8 cellular contexts compared by ENCODE assay signal in the genomic region with DNA sequence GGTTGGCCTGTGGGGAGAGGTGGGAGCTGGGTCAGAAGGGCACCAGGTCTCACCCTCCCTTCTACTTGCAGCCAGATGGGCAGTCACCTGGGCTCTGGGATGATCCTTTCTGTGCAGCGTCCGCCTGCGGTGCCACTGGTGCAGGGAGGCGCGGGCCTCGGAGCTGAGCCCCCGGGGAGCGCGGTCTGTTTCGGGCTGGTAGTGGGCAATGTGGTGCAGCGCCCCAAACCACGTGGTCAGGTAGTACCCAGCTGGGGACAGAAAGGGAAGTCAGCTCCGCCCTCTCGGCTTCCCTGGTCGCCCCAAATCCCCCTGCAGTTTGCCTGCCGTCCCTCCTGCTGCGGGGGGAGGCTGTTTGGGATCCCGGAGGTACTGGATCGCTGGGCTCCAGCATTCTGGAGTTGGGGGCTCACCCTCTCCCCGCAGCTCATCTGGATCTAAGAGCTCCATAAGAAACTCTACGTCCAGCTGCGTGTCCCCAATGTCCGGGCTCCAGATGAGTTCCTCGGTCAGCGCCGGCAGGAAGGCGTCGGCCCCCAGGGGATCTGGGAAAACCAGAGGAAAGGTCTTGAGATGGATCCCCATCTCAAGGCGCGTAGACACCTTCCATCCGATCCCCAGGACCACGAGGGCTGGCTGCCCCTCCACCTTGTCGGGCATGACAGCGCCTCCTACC. TPM values are rescaled to one million over a fixed set of nuclear protein-coding genes. Genes with fewer than 3 reads are reported as not detected.
A peak's percentile ranks its signal among the peaks of the same experiment; 100 is the strongest.
DNase-seq lines count a peak whose midpoint lies in the region; ATAC-seq and TF ChIP-seq lines count a peak whose summit lies in the region.

No MANE protein-coding gene starts in this region.

- peaks cover 35% of the 10 kb centered on the region for H3K4me1 Mint-ChIP-seq in activated T-helper 2 cell treated with anti-CD3 and anti-CD28 coated beads, Interferon-gamma antibody, Interleukin-2, Interleukin-4, amounts not matched to agents 10 μg/mL and 5 μg/mL and 100 μg/mL, durations not matched to agents 14 hours and 24 hours and 36 hours (ENCODE audit: low read depth)

- H3K4me3 Mint-ChIP-seq in activated T-helper 2 cell treated with anti-CD3 and anti-CD28 coated beads, Interferon-gamma antibody, Interleukin-2, Interleukin-4, amounts not matched to agents 10 μg/mL and 5 μg/mL and 100 μg/mL, durations not matched to agents 14 hours and 24 hours and 36 hours (ENCODE audit: low read depth), result peak overlapping the region; percentile 83

- no peaks in the 10 kb centered on the region for H3K27me3 Mint-ChIP-seq in activated T-helper 2 cell treated with anti-CD3 and anti-CD28 coated beads, Interferon-gamma antibody, Interleukin-2, Interleukin-4, amounts not matched to agents 10 μg/mL and 5 μg/mL and 100 μg/mL, durations not matched to agents 14 hours and 24 hours and 36 hours (ENCODE audit: low read depth)

- H3K36me3 Mint-ChIP-seq in activated T-helper 2 cell treated with anti-CD3 and anti-CD28 coated beads, Interferon-gamma antibody, Interleukin-2, Interleukin-4, amounts not matched to agents 10 μg/mL and 5 μg/mL and 100 μg/mL, durations not matched to agents 14 hours and 24 hours and 36 hours (ENCODE audit: low read depth), result peaks cover 55% of the 10 kb centered on the region

- intact Hi-C loops in activated T-helper 2 cell treated with anti-CD3 and anti-CD28 coated beads, Interferon-gamma antibody, Interleukin-2, Interleukin-4, amounts not matched to agents 10 μg/mL and 5 μg/mL and 100 μg/mL, durations not matched to agents 14 hours and 24 hours and 36 hours (cut with micrococcal nuclease), result loop anchor here (2.0 kb wide), 1 partner anchor 16 kb away; no protein-coding TSS in a partner anchor

- peak; percentile 51 to 56 for DNase-seq in NCI-H526 (lab: John Stamatoyannopoulos, UW)
- DNase-seq in NCI-H526 treated with DMSO at 0.1 percent for 48 hours (lab: John Stamatoyannopoulos, UW), result no peak
- no peak for DNase-seq in activated T-helper 2 cell treated with anti-CD3 and anti-CD28 coated beads, Interferon-gamma antibody, Interleukin-2, Interleukin-4, amounts not matched to agents 10 μg/mL and 5 μg/mL and 100 μg/mL, durations not matched to agents 14 hours and 24 hours and 36 hours (ENCODE audit: low spot score)
- DNase-seq in stimulated activated CD4-positive, alpha-beta T cell treated with anti-CD3 and anti-CD28 coated beads, Interleukin-4, amount 100 ng/mL, for 24 hours, result peak; percentile 27
- no peak for DNase-seq in SKM-1 treated with dmso at 0.1 percent for 144 hours (lab: John Stamatoyannopoulos, UW; ENCODE audit: unreplicated experiment)
- no peak for DNase-seq in omental fat pad (ENCODE audit: low spot score)
- no peak for DNase-seq in COR-L47 (lab: John Stamatoyannopoulos, UW)

- no peak for TF ChIP-seq CTCF in omental fat pad (IDR thresholded peaks at IDR 0.05)

- peak overlapping the region; percentile 82 for H3K27ac Mint-ChIP-seq in activated T-helper 2 cell treated with anti-CD3 and anti-CD28 coated beads, Interferon-gamma antibody, Interleukin-2, Interleukin-4, amounts not matched to agents 10 μg/mL and 5 μg/mL and 100 μg/mL, durations not matched to agents 14 hours and 24 hours and 36 hours

- ATAC-seq in omental fat pad (ENCODE audit: low FRiP score), result no peak

- H3K9me3 Mint-ChIP-seq in activated T-helper 2 cell treated with anti-CD3 and anti-CD28 coated beads, Interferon-gamma antibody, Interleukin-2, Interleukin-4, amounts not matched to agents 10 μg/mL and 5 μg/mL and 100 μg/mL, durations not matched to agents 14 hours and 24 hours and 36 hours, result no peaks in the 10 kb centered on the region

- H3K4me3 ChIP-seq in iPS-11a (ENCODE audit: low read depth, low read length), result peak overlapping the region; percentile 37

RNA-seq across cellular contexts. Expression of a gene that starts 8.8 kb away (rescaled TPM):
- 70.2 and 73.4 TPM in 2 replicates for total RNA-seq in activated T-helper 2 cell treated with anti-CD3 and anti-CD28 coated beads, Interferon-gamma antibody, Interleukin-2, Interleukin-4, amounts not matched to agents 10 μg/mL and 5 μg/mL and 100 μg/mL, durations not matched to agents 14 hours and 24 hours and 36 hours
- total RNA-seq in omental fat pad, result 10 to 100 TPM in 1 of 4 donors, 1 to 10 TPM in 3; 5.3 to 10.4 (median 7.1) TPM

RNA-seq across cellular contexts. Expression of a gene that starts 19.5 kb away (rescaled TPM):
- 700 and 708 TPM in 2 replicates for total RNA-seq in activated T-helper 2 cell treated with anti-CD3 and anti-CD28 coated beads, Interferon-gamma antibody, Interleukin-2, Interleukin-4, amounts not matched to agents 10 μg/mL and 5 μg/mL and 100 μg/mL, durations not matched to agents 14 hours and 24 hours and 36 hours
- 100 to 1,000 TPM; 138 to 180 (median 169) TPM for total RNA-seq in omental fat pad

RNA-seq across cellular contexts. Expression of a gene that starts 30.1 kb away (rescaled TPM):
- total RNA-seq in activated T-helper 2 cell treated with anti-CD3 and anti-CD28 coated beads, Interferon-gamma antibody, Interleukin-2, Interleukin-4, amounts not matched to agents 10 μg/mL and 5 μg/mL and 100 μg/mL, durations not matched to agents 14 hours and 24 hours and 36 hours, result 29.0 and 30.2 TPM in 2 replicates
- 100 to 1,000 TPM in 1 of 4 donors, 10 to 100 TPM in 3; 59.6 to 115 (median 74.5) TPM for total RNA-seq in omental fat pad

RNA-seq across cellular contexts. Expression of a gene that starts 30.5 kb away (rescaled TPM):
- total RNA-seq in activated T-helper 2 cell treated with anti-CD3 and anti-CD28 coated beads, Interferon-gamma antibody, Interleukin-2, Interleukin-4, amounts not matched to agents 10 μg/mL and 5 μg/mL and 100 μg/mL, durations not matched to agents 14 hours and 24 hours and 36 hours, result 81.8 and 82.7 TPM in 2 replicates
- total RNA-seq in omental fat pad, result 10 to 100 TPM; 19.6 to 30.9 (median 22.7) TPM

RNA-seq across cellular contexts. Expression of a gene that starts 37.7 kb away (rescaled TPM):
- 180 and 183 TPM in 2 replicates for total RNA-seq in activated T-helper 2 cell treated with anti-CD3 and anti-CD28 coated beads, Interferon-gamma antibody, Interleukin-2, Interleukin-4, amounts not matched to agents 10 μg/mL and 5 μg/mL and 100 μg/mL, durations not matched to agents 14 hours and 24 hours and 36 hours
- 100 to 1,000 TPM; 101 to 145 (median 128) TPM for total RNA-seq in omental fat pad

Comparison
In these comparisons a context has a peak if more than half of its experiments do, and no peak if none do; other contexts are left out.
1. DNase-seq: peak in NCI-H526 (2 of 2) and stimulated activated CD4-positive, alpha-beta T cell treated with anti-CD3 and anti-CD28 coated beads, Interleukin-4, amount 100 ng/mL, for 24 hours (single experiment); none in NCI-H526 treated with DMSO at 0.1 percent for 48 hours (single experiment), activated T-helper 2 cell treated with anti-CD3 and anti-CD28 coated beads, Interferon-gamma antibody, Interleukin-2, Interleukin-4, amounts not matched to agents 10 μg/mL and 5 μg/mL and 100 μg/mL, durations not matched to agents 14 hours and 24 hours and 36 hours (single experiment), SKM-1 treated with dmso at 0.1 percent for 144 hours (single experiment), omental fat pad (single experiment) and COR-L47 (single experiment).